In genomic region chr11:47376543-47377371, GRCh38 we compare ENCODE assay signal across 10 cellular contexts. TPM values are rescaled to one million over a fixed set of nuclear protein-coding genes. Genes with fewer than 3 reads are reported as not detected.
DNase-seq lines count a peak whose midpoint lies in the region; ATAC-seq and TF ChIP-seq lines count a peak whose summit lies in the region.
"Had no signal": no experiment of that assay in that cellular context is flagged by ENCODE, and none has a peak within 500 bp of the region (broad histone marks: within the 10 kb centered on the region; RNA-seq: fewer than 3 reads in every experiment).

No MANE protein-coding gene starts in this region.

- no peak overlapping the region for H3K27ac Mint-ChIP-seq in HFFc6
- H3K27ac Mint-ChIP-seq: activated CD4-positive, alpha-beta memory T cell treated with anti-CD3 and anti-CD28 coated beads, Interleukin-2, amount 10 ng/mL, durations not matched to agents 7 days and 5 days had no signal

- peak overlapping the region; percentile 35; the same call in 1 of the 2 replicates for H3K4me2 ChIP-seq in MM.1S (ENCODE audit: low read depth, low read length)

- peak; percentile 43 for ATAC-seq in GM19023 (IDR thresholded peaks at IDR 0.05; ENCODE audit: unreplicated experiment)

- no peaks in the 10 kb centered on the region for H3K79me2 ChIP-seq in MM.1S (ENCODE audit: low read length)

- no peak for DNase-seq in MM.1S
- peak; percentile 30 for DNase-seq in epithelial cell of esophagus (ENCODE audit: low read depth)
- no peak for DNase-seq in NCI-H187 (lab: John Stamatoyannopoulos, UW)
- no peak for DNase-seq in NCI-H510A (lab: John Stamatoyannopoulos, UW)
- DNase-seq in HFFc6: no peak
- DNase-seq in activated effector memory CD4-positive, alpha-beta T cell treated with Interleukin-2 at 50 U/mL for 16 hours: no peak
- DNase-seq: activated CD4-positive, alpha-beta memory T cell treated with anti-CD3 and anti-CD28 coated beads, Interleukin-2, amount 10 ng/mL, durations not matched to agents 7 days and 5 days; uterus had no signal

- H3K9me2 ChIP-seq in MM.1S (replicated peaks; ENCODE audit: insufficient read depth, low read length): no peaks in the 10 kb centered on the region

- H3K27me3 Mint-ChIP-seq in HFFc6 (ENCODE audit: insufficient read depth): peaks cover 1% of the 10 kb centered on the region
- H3K27me3 Mint-ChIP-seq: activated CD4-positive, alpha-beta memory T cell treated with anti-CD3 and anti-CD28 coated beads, Interleukin-2, amount 10 ng/mL, durations not matched to agents 7 days and 5 days had no signal

- no peaks in the 10 kb centered on the region for H3K36me3 Mint-ChIP-seq in HFFc6 (ENCODE audit: low read depth)

- no peaks in the 10 kb centered on the region for H3K27me3 ChIP-seq in MM.1S (replicated peaks; ENCODE audit: insufficient read depth, low read length)
- H3K27me3 ChIP-seq: uterus had no signal

- no peaks in the 10 kb centered on the region for H3K9me3 Mint-ChIP-seq in HFFc6
- H3K9me3 Mint-ChIP-seq: activated CD4-positive, alpha-beta memory T cell treated with anti-CD3 and anti-CD28 coated beads, Interleukin-2, amount 10 ng/mL, durations not matched to agents 7 days and 5 days had no signal

- H3K4me1 ChIP-seq in MM.1S (ENCODE audit: low read length): 0 out of 2 replicates have a peak, but pooled peaks cover 7% of the 10 kb centered on the region
- H3K4me1 ChIP-seq: uterus had no signal

- TF ChIP-seq CTCF in MM.1S (IDR thresholded peaks at IDR 0.05; ENCODE audit: low read length) (no peak), epithelial cell of esophagus (IDR thresholded peaks at IDR 0.05; ENCODE audit: insufficient read depth, low read depth, low read length, missing control alignments) (no peak), HFFc6 (IDR thresholded peaks at IDR 0.05) (no peak)

- H3K9ac ChIP-seq in MM.1S (ENCODE audit: low read length): peak overlapping the region; percentile 64; the same call in 1 of the 2 replicates

- H3K4me3 Mint-ChIP-seq in HFFc6: no peak overlapping the region
- H3K4me3 Mint-ChIP-seq: activated CD4-positive, alpha-beta memory T cell treated with anti-CD3 and anti-CD28 coated beads, Interleukin-2, amount 10 ng/mL, durations not matched to agents 7 days and 5 days had no signal

- no peaks in the 10 kb centered on the region for H3K36me3 ChIP-seq in MM.1S (replicated peaks; ENCODE audit: insufficient read depth, low read length)
- H3K36me3 ChIP-seq: uterus had no signal

- no peaks in the 10 kb centered on the region for H4K20me1 ChIP-seq in MM.1S (ENCODE audit: insufficient read depth, low read length)

- H3K9me3 ChIP-seq in MM.1S (replicated peaks; ENCODE audit: insufficient read depth, low read length): no peaks in the 10 kb centered on the region
- H3K9me3 ChIP-seq: uterus had no signal

- H3K4me1 Mint-ChIP-seq in HFFc6 (ENCODE audit: low read depth): peaks cover 13% of the 10 kb centered on the region
- H3K4me1 Mint-ChIP-seq: activated CD4-positive, alpha-beta memory T cell treated with anti-CD3 and anti-CD28 coated beads, Interleukin-2, amount 10 ng/mL, durations not matched to agents 7 days and 5 days had no signal

- no peak overlapping the region for H2AFZ ChIP-seq in MM.1S (ENCODE audit: low read length)

- H3K27ac ChIP-seq in MM.1S (ENCODE audit: low read length) (no peak overlapping the region), skin epidermis (peak overlapping the region in 20 of 21 experiments; percentile 31 to 93 (median 85))
- H3K27ac ChIP-seq: uterus had no signal

- peak overlapping the region; percentile 56; the same call in 1 of the 2 replicates for H3K4me3 ChIP-seq in MM.1S (ENCODE audit: low read length)
- no peak overlapping the region for H3K4me3 ChIP-seq in epithelial cell of esophagus (ENCODE audit: low read length)
- peak overlapping the region; percentile 21 to 41 (median 32) for H3K4me3 ChIP-seq in skin epidermis
- H3K4me3 ChIP-seq: uterus had no signal

- no peaks in the 10 kb centered on the region for H3F3A ChIP-seq in MM.1S (ENCODE audit: insufficient read depth, low read length)

RNA-seq across cellular contexts. Expression of gene SPI1, which starts 1.6 kb away (rescaled TPM):
- total RNA-seq in HFFc6 (2021; fragmentation: NEBNext Ultra II Directional; extraction: Animal tissue kit (Norgen Biotek cat#: 25700)): not detected
- total RNA-seq: activated CD4-positive, alpha-beta memory T cell treated with anti-CD3 and anti-CD28 coated beads, Interleukin-2, amount 10 ng/mL, durations not matched to agents 7 days and 5 days had no signal

RNA-seq across cellular contexts. Expression of gene MYBPC3, which starts 24.3 kb away (rescaled TPM):
- not detected for total RNA-seq in HFFc6 (2021; fragmentation: NEBNext Ultra II Directional; extraction: Animal tissue kit (Norgen Biotek cat#: 25700))
- total RNA-seq: activated CD4-positive, alpha-beta memory T cell treated with anti-CD3 and anti-CD28 coated beads, Interleukin-2, amount 10 ng/mL, durations not matched to agents 7 days and 5 days had no signal

RNA-seq across cellular contexts. Expression of gene SLC39A13, which starts 31.6 kb away (rescaled TPM):
- 100 to 1,000 TPM in 2 of 6 experiments, 10 to 100 TPM in 4; 78.2 to 126 (median 86.4) TPM for total RNA-seq in HFFc6 (2021; fragmentation: NEBNext Ultra II Directional; extraction: Animal tissue kit (Norgen Biotek cat#: 25700))

RNA-seq across cellular contexts. Expression of gene PSMC3, which starts 49.5 kb away (rescaled TPM):
- 100 to 1,000 TPM; 161 to 238 (median 220) TPM for total RNA-seq in HFFc6 (2021; fragmentation: NEBNext Ultra II Directional; extraction: Animal tissue kit (Norgen Biotek cat#: 25700))
